ENCODE assay signal across 8 cellular contexts in genomic region chr19:7926021-7926726, GRCh38. TPM values are rescaled to one million over a fixed set of nuclear protein-coding genes. Genes with fewer than 3 reads are reported as not detected.
A peak's percentile ranks its signal among the peaks of the same experiment; 100 is the strongest.
DNase-seq lines count a peak whose midpoint lies in the region; ATAC-seq, FAIRE-seq and TF ChIP-seq lines count a peak whose summit lies in the region.

Gene CTXN1, minus strand, starts transcription at chr19:7926135. Its CDS starts 597 bp downstream, at chr19:7925538.

- H3K9ac ChIP-seq in kidney (ENCODE audit: low read length in 2 of 2) = no peak within 1 kb of the TSS

- H3K27ac ChIP-seq in kidney (ENCODE audit: low read depth in 2 of 2, low read length in 2 of 2) = no peak within 1 kb of the TSS

- peaks cover 26% of the 10 kb centered on the region for H3K4me1 Mint-ChIP-seq in activated B cell treated with CpG ODN at 0.5 μM for 24 hours

- H3K4me1 ChIP-seq in kidney (ENCODE audit: control insufficient read depth in 1 of 2, insufficient read depth in 1 of 2, low read depth in 1 of 2, low read length in 2 of 2) = peaks cover 9 to 27% of the 10 kb centered on the region in 2 donors

- no peak within 1 kb of the TSS for H3K27ac Mint-ChIP-seq in activated B cell treated with CpG ODN at 0.5 μM for 24 hours

- no peaks in the 10 kb centered on the region for H3K9me3 ChIP-seq in kidney (ENCODE audit: control insufficient read depth in 1 of 2, low read length in 2 of 2)

- peaks cover 1% of the 10 kb centered on the region for H3K27me3 Mint-ChIP-seq in activated B cell treated with CpG ODN at 0.5 μM for 24 hours

- TF ChIP-seq CTCF in activated B cell treated with CpG ODN at 0.5 μM for 24 hours (IDR thresholded peaks at IDR 0.05) (no peak), bronchial epithelial cell (IDR thresholded peaks at IDR 0.05; ENCODE audit: insufficient read depth, low read length, severe bottlenecking) (no peak), kidney (IDR thresholded peaks at IDR 0.05; ENCODE audit: borderline replicate concordance, extremely low read depth, insufficient read depth) (no peak)

- peaks cover 25% of the 10 kb centered on the region for H3K36me3 Mint-ChIP-seq in activated B cell treated with CpG ODN at 0.5 μM for 24 hours (ENCODE audit: low read depth)

- DNase-seq in ELF-1 (ENCODE audit: low read depth, low spot score) (peak; percentile 42), M059J (ENCODE audit: low read depth) (peak; percentile 34), activated B cell treated with CpG ODN at 0.5 μM for 24 hours (peak; percentile 83), bronchial epithelial cell (ENCODE audit: low read depth) (no peak), kidney (peak; percentile 90), inferior parietal cortex (ENCODE audit: extremely low spot score) (no peak)
- DNase-seq in stimulated activated CD4-positive, alpha-beta T cell treated with anti-CD3 and anti-CD28 coated beads, Interleukin-15, amount 100 ng/mL, for 48 hours (ENCODE audit: low read depth in 2 of 2) = peak; percentile 46 to 74

- ATAC-seq in activated B cell treated with CpG ODN at 0.5 μM for 24 hours (ENCODE audit: low read depth) (peak; percentile 56), HG03469 (IDR thresholded peaks at IDR 0.05; ENCODE audit: unreplicated experiment) (no peak)

- H3K4me3 Mint-ChIP-seq in activated B cell treated with CpG ODN at 0.5 μM for 24 hours = peak within 1 kb of the TSS; percentile 84

- H3K9me3 Mint-ChIP-seq in activated B cell treated with CpG ODN at 0.5 μM for 24 hours = no peaks in the 10 kb centered on the region

- H3K4me3 ChIP-seq in bronchial epithelial cell (ENCODE audit: low read depth, low read length) = peak within 1 kb of the TSS; percentile 33
- H3K4me3 ChIP-seq in kidney (ENCODE audit: low read length in 2 of 2) = peak within 1 kb of the TSS; percentile 45 to 52

- FAIRE-seq in bronchial epithelial cell (lab: Jason Lieb, UNC) (no peak), kidney (lab: Jason Lieb, UNC) (no peak)

- POLR2A ChIA-PET in activated B cell treated with CpG ODN at 0.5 μM for 24 hours (lab: Charles Lee) = interaction anchor here (0.7 to 1.3 kb wide), 3 partner anchors 17 to 60 kb away, joined by 3 to 4 read pairs (median 3); partner anchors contain the start of gene TIMM44

- H3K36me3 ChIP-seq in bronchial epithelial cell (ENCODE audit: control insufficient read depth, insufficient read depth, low read length) (peaks cover 13% of the 10 kb centered on the region), kidney (ENCODE audit: control insufficient read depth in 1 of 2, insufficient read depth in 2 of 2, low read length in 2 of 2) (peaks cover 0 to 13% of the 10 kb centered on the region in 2 donors)

- CTCF ChIA-PET in activated B cell treated with CpG ODN at 0.5 μM for 24 hours (lab: Charles Lee) = interaction anchor here (0.8 kb wide), 1 partner anchor 18 kb away, joined by 3 read pairs; the partner anchor contains the start of gene TIMM44

- no peaks in the 10 kb centered on the region for H3K27me3 ChIP-seq in bronchial epithelial cell (ENCODE audit: control insufficient read depth, insufficient read depth, low read length)

- intact Hi-C loops in activated B cell treated with CpG ODN at 0.5 μM for 24 hours (cut with micrococcal nuclease) (loop anchor here (5.0 to 10.0 kb wide), 3 partner anchors 76 to 391 kb away; partner anchors contain the start of gene PNPLA6), kidney (cut with DNase I) (no loop called here)

RNA-seq across cellular contexts. Expression of gene CTXN1, which starts in this region (rescaled TPM):
- total RNA-seq in M059J (2014; rRNA removed; shearing (Covaris generic)) = 6.7 and 10.1 TPM in 2 replicates
- total RNA-seq in activated B cell treated with CpG ODN at 0.5 μM for 24 hours (not detected in 2 replicates), bronchial epithelial cell (0.26 and 0.77 TPM in 2 replicates), kidney (25.9 TPM)
- 8.9 TPM for polyA plus RNA-seq in kidney (ENCODE audit: insufficient read depth, low read depth, low replicate concordance)

Comparison
In these comparisons a context has a peak if more than half of its experiments do, and no peak if none do; other contexts are left out.
1. Peak in DNase-seq and ATAC-seq in activated B cell treated with CpG ODN at 0.5 μM for 24 hours; RNA of the gene not detected or under 1 TPM.
2. DNase-seq: peak in ELF-1 (single experiment), M059J (single experiment), kidney (single experiment) and stimulated activated CD4-positive, alpha-beta T cell treated with anti-CD3 and anti-CD28 coated beads, Interleukin-15, amount 100 ng/mL, for 48 hours (2 of 2); none in bronchial epithelial cell (single experiment) and inferior parietal cortex (single experiment).